Comparison of ENCODE assay signal across 10 cellular contexts in genomic region chr1:236516929-236517704, GRCh38. TPM values are rescaled to one million over a fixed set of nuclear protein-coding genes. Genes with fewer than 3 reads are reported as not detected.
DNase-seq lines count a peak whose midpoint lies in the region; ATAC-seq, FAIRE-seq and TF ChIP-seq lines count a peak whose summit lies in the region.
"Had no signal": no experiment of that assay in that cellular context is flagged by ENCODE, and none has a peak within 500 bp of the region (broad histone marks: within the 10 kb centered on the region; RNA-seq: fewer than 3 reads in every experiment).

No MANE protein-coding gene starts in this region.

- H3K36me3 Mint-ChIP-seq in Caco-2 (ENCODE audit: insufficient read depth, unreplicated experiment) = no peaks in the 10 kb centered on the region
- peaks cover 3% of the 10 kb centered on the region for H3K36me3 Mint-ChIP-seq in activated naive CD8-positive, alpha-beta T cell treated with anti-CD3 and anti-CD28 coated beads, Interleukin-2, amount 10 ng/mL, durations not matched to agents 7 days and 5 days

- peak; percentile 73 for ATAC-seq in activated naive CD8-positive, alpha-beta T cell treated with anti-CD3 and anti-CD28 coated beads, Interleukin-2, amount 10 ng/mL, durations not matched to agents 7 days and 5 days (ENCODE audit: low read depth)
- ATAC-seq in lower lobe of right lung (peak; percentile 70 to 84), HG02678 (IDR thresholded peaks at IDR 0.05; ENCODE audit: unreplicated experiment) (no peak)
- ATAC-seq: HCT116 had no signal

- H3K4me3 Mint-ChIP-seq in Caco-2 (ENCODE audit: unreplicated experiment) = peak overlapping the region; percentile 73
- H3K4me3 Mint-ChIP-seq in activated naive CD8-positive, alpha-beta T cell treated with anti-CD3 and anti-CD28 coated beads, Interleukin-2, amount 10 ng/mL, durations not matched to agents 7 days and 5 days = peak overlapping the region; percentile 60

- H3K9me3 Mint-ChIP-seq in Caco-2 (ENCODE audit: unreplicated experiment) = peaks cover 8% of the 10 kb centered on the region
- no peaks in the 10 kb centered on the region for H3K9me3 Mint-ChIP-seq in activated naive CD8-positive, alpha-beta T cell treated with anti-CD3 and anti-CD28 coated beads, Interleukin-2, amount 10 ng/mL, durations not matched to agents 7 days and 5 days

- no peak for TF ChIP-seq CTCF in Caco-2 (IDR thresholded peaks at IDR 0.05; ENCODE audit: insufficient read depth in 1 of 2, low read depth in 1 of 2, low read length in 1 of 2, severe bottlenecking in 1 of 2, unreplicated experiment in 1 of 2)
- TF ChIP-seq CTCF in lower lobe of right lung (IDR thresholded peaks at IDR 0.05) = no peak

- H3K4me1 ChIP-seq in Caco-2 (peaks cover 36% of the 10 kb centered on the region), lower lobe of right lung (peaks cover 12% of the 10 kb centered on the region)

- H3K27me3 Mint-ChIP-seq in Caco-2 (ENCODE audit: insufficient read depth, unreplicated experiment) = no peaks in the 10 kb centered on the region
- peaks cover 13% of the 10 kb centered on the region for H3K27me3 Mint-ChIP-seq in activated naive CD8-positive, alpha-beta T cell treated with anti-CD3 and anti-CD28 coated beads, Interleukin-2, amount 10 ng/mL, durations not matched to agents 7 days and 5 days

- no TSS peak for BruUV-seq in Caco-2 (replicated peaks; lab: Mats Ljungman, UMichigan)

- intact Hi-C loops in Caco-2 (cut with micrococcal nuclease; ENCODE audit: unreplicated experiment) = loop anchor here (1.0 kb wide), 2 partner anchors 14 to 23 kb away; no protein-coding TSS in a partner anchor
- intact Hi-C loops in lower lobe of right lung (cut with DNase I) = no loop called here

- H3K4me1 Mint-ChIP-seq in Caco-2 (ENCODE audit: low read depth, unreplicated experiment) = peaks cover 57% of the 10 kb centered on the region
- peaks cover 15% of the 10 kb centered on the region for H3K4me1 Mint-ChIP-seq in activated naive CD8-positive, alpha-beta T cell treated with anti-CD3 and anti-CD28 coated beads, Interleukin-2, amount 10 ng/mL, durations not matched to agents 7 days and 5 days

- H3K27me3 ChIP-seq in Caco-2 (replicated peaks; ENCODE audit: control insufficient read depth, insufficient read depth, low read length) = no peaks in the 10 kb centered on the region
- H3K27me3 ChIP-seq in lower lobe of right lung (ENCODE audit: low read depth) = no peaks in the 10 kb centered on the region

- no peak for FAIRE-seq in HTR-8/SVneo (lab: Jason Lieb, UNC)

- 0 out of 2 replicates have a peak overlapping the region, but pooled peaks have one; percentile 6 for H3K4me3 ChIP-seq in Caco-2 (ENCODE audit: low read depth, low read length)
- H3K4me3 ChIP-seq in lower lobe of right lung = no peak overlapping the region
- H3K4me3 ChIP-seq: left ventricle myocardium inferior had no signal

- CTCF ChIA-PET in Caco-2 (lab: Charles Lee) = interaction anchor here (0.6 to 1.2 kb wide), 4 partner anchors 14 to 67 kb away, joined by 3 to 5 read pairs (median 3); no protein-coding TSS in a partner anchor

- H3K27ac Mint-ChIP-seq in Caco-2 (ENCODE audit: unreplicated experiment) = peak overlapping the region; percentile 79
- peak overlapping the region; percentile 49 for H3K27ac Mint-ChIP-seq in activated naive CD8-positive, alpha-beta T cell treated with anti-CD3 and anti-CD28 coated beads, Interleukin-2, amount 10 ng/mL, durations not matched to agents 7 days and 5 days

- DNase-seq in Caco-2 = peak; percentile 64 to 66
- DNase-seq in LoVo (ENCODE audit: low spot score) = peak; percentile 76
- DNase-seq in activated naive CD8-positive, alpha-beta T cell treated with anti-CD3 and anti-CD28 coated beads, Interleukin-2, amount 10 ng/mL, durations not matched to agents 7 days and 5 days = no peak
- no peak for DNase-seq in lower lobe of right lung
- DNase-seq in HTR-8/SVneo (ENCODE audit: insufficient read length, low spot score) = no peak
- no peak for DNase-seq in COLO829 (ENCODE audit: low spot score)
- DNase-seq in effector CD8-positive, alpha-beta T cell (lab: John Stamatoyannopoulos, UW) = no peak
- DNase-seq: left ventricle myocardium inferior had no signal

- H3K27ac ChIP-seq in lower lobe of right lung = peak overlapping the region; percentile 57
- H3K27ac ChIP-seq: left ventricle myocardium inferior had no signal

- POLR2A ChIA-PET in Caco-2 (lab: Charles Lee) = interaction anchor here (0.5 to 3.0 kb wide), 5 partner anchors 10 to 1906 kb away, joined by 4 to 30 read pairs (median 6); no protein-coding TSS in a partner anchor
- POLR2A ChIA-PET in activated naive CD8-positive, alpha-beta T cell treated with anti-CD3 and anti-CD28 coated beads, Interleukin-2, amount 10 ng/mL, durations not matched to agents 7 days and 5 days (lab: Charles Lee) = no interaction called here

- H3K9me3 ChIP-seq in Caco-2 (no peaks in the 10 kb centered on the region), lower lobe of right lung (no peaks in the 10 kb centered on the region)
- H3K9me3 ChIP-seq: left ventricle myocardium inferior had no signal

- H3K36me3 ChIP-seq in Caco-2 (ENCODE audit: control insufficient read depth, insufficient read depth, low read length) (no peaks in the 10 kb centered on the region), lower lobe of right lung (no peaks in the 10 kb centered on the region)
- H3K36me3 ChIP-seq: left ventricle myocardium inferior had no signal

RNA-seq across cellular contexts. Expression of gene LGALS8, which starts 6.7 kb away (rescaled TPM):
- 67.4 and 72.3 TPM in 2 replicates for total RNA-seq in Caco-2 (2022)
- 100 to 1,000 TPM; 108 to 112 TPM for total RNA-seq in activated naive CD8-positive, alpha-beta T cell treated with anti-CD3 and anti-CD28 coated beads, Interleukin-2, amount 10 ng/mL, durations not matched to agents 7 days and 5 days
- total RNA-seq in lower lobe of right lung = 72.3 TPM

Comparison
In these comparisons a context has a peak if more than half of its experiments do, and no peak if none do; other contexts are left out.
1. DNase-seq: peak in Caco-2 (2 of 2) and LoVo (single experiment); none in activated naive CD8-positive, alpha-beta T cell treated with anti-CD3 and anti-CD28 coated beads, Interleukin-2, amount 10 ng/mL, durations not matched to agents 7 days and 5 days (single experiment), lower lobe of right lung (single experiment), HTR-8/SVneo (single experiment), COLO829 (single experiment) and effector CD8-positive, alpha-beta T cell (single experiment).